Comparison of ENCODE assay signal across 11 cellular contexts in genomic region chr21:41642399-41642798, GRCh38.
A peak's percentile ranks its signal among the peaks of the same experiment; 100 is the strongest.
DNase-seq lines count a peak whose midpoint lies in the region; ATAC-seq, FAIRE-seq and TF ChIP-seq lines count a peak whose summit lies in the region.
"Had no signal": no experiment of that assay in that cellular context is flagged by ENCODE, and none has a peak within 500 bp of the region (broad histone marks: within the 10 kb centered on the region; RNA-seq: fewer than 3 reads in every experiment).

No MANE protein-coding gene starts in this region.

- H3K79me2 ChIP-seq in osteoblast (ENCODE audit: insufficient read depth, low read length): no peaks in the 10 kb centered on the region

- peaks cover 10% of the 10 kb centered on the region for H3K4me1 Mint-ChIP-seq in stimulated activated naive CD8-positive, alpha-beta T cell treated with anti-CD3 and anti-CD28 coated beads, Interleukin-15, Interleukin-2, amounts not matched to agents 100 ng/mL and 50 ng/mL, for 24 hours (ENCODE audit: low read depth)
- peaks cover 12% of the 10 kb centered on the region for H3K4me1 Mint-ChIP-seq in stimulated activated naive CD8-positive, alpha-beta T cell treated with anti-CD3 and anti-CD28 coated beads, Interleukin-15, amount 100 ng/mL, for 72 hours

- H3K4me3 Mint-ChIP-seq in stimulated activated naive CD8-positive, alpha-beta T cell treated with anti-CD3 and anti-CD28 coated beads, Interleukin-15, Interleukin-2, amounts not matched to agents 100 ng/mL and 50 ng/mL, for 24 hours: no peak overlapping the region
- no peak overlapping the region for H3K4me3 Mint-ChIP-seq in stimulated activated naive CD8-positive, alpha-beta T cell treated with anti-CD3 and anti-CD28 coated beads, Interleukin-15, amount 100 ng/mL, for 72 hours

- peak overlapping the region; percentile 2 for H3K27ac Mint-ChIP-seq in stimulated activated naive CD8-positive, alpha-beta T cell treated with anti-CD3 and anti-CD28 coated beads, Interleukin-15, Interleukin-2, amounts not matched to agents 100 ng/mL and 50 ng/mL, for 24 hours
- H3K27ac Mint-ChIP-seq in stimulated activated naive CD8-positive, alpha-beta T cell treated with anti-CD3 and anti-CD28 coated beads, Interleukin-15, amount 100 ng/mL, for 72 hours: no peak overlapping the region

- H3K36me3 ChIP-seq in esophagus muscularis mucosa (no peaks in the 10 kb centered on the region), osteoblast (ENCODE audit: insufficient read depth, low read length) (no peaks in the 10 kb centered on the region)

- no peaks in the 10 kb centered on the region for H3K9me3 Mint-ChIP-seq in stimulated activated naive CD8-positive, alpha-beta T cell treated with anti-CD3 and anti-CD28 coated beads, Interleukin-15, Interleukin-2, amounts not matched to agents 100 ng/mL and 50 ng/mL, for 24 hours
- H3K9me3 Mint-ChIP-seq in stimulated activated naive CD8-positive, alpha-beta T cell treated with anti-CD3 and anti-CD28 coated beads, Interleukin-15, amount 100 ng/mL, for 72 hours: no peaks in the 10 kb centered on the region

- peaks cover 42% of the 10 kb centered on the region for H3K27me3 Mint-ChIP-seq in stimulated activated naive CD8-positive, alpha-beta T cell treated with anti-CD3 and anti-CD28 coated beads, Interleukin-15, Interleukin-2, amounts not matched to agents 100 ng/mL and 50 ng/mL, for 24 hours
- peaks cover 18% of the 10 kb centered on the region for H3K27me3 Mint-ChIP-seq in stimulated activated naive CD8-positive, alpha-beta T cell treated with anti-CD3 and anti-CD28 coated beads, Interleukin-15, amount 100 ng/mL, for 72 hours

- no peaks in the 10 kb centered on the region for H4K20me1 ChIP-seq in osteoblast (ENCODE audit: insufficient read depth, low read length)

- H3K4me1 ChIP-seq in esophagus muscularis mucosa: peaks cover 0 to 16% (median 5%) of the 10 kb centered on the region in 4 donors
- H3K4me1 ChIP-seq in osteoblast (ENCODE audit: insufficient read depth, low read length): peaks cover 31% of the 10 kb centered on the region

- H3K9me3 ChIP-seq in esophagus muscularis mucosa (peaks cover 0 to 7% (median 0%) of the 10 kb centered on the region in 4 donors), osteoblast (ENCODE audit: low read depth, low read length) (no peaks in the 10 kb centered on the region)

- TF ChIP-seq CTCF in esophagus muscularis mucosa (IDR thresholded peaks at IDR 0.05) (no peak), osteoblast (IDR thresholded peaks at IDR 0.05; ENCODE audit: extremely low read depth, low read depth, low read length) (no peak), GM13976 (IDR thresholded peaks at IDR 0.05; ENCODE audit: borderline replicate concordance, control extremely low read depth, extremely low read depth, insufficient read depth, missing control alignments) (no peak)

- no peak for DNase-seq in stimulated activated naive CD8-positive, alpha-beta T cell treated with anti-CD3 and anti-CD28 coated beads, Interleukin-15, amount 100 ng/mL, for 72 hours
- DNase-seq in esophagus muscularis mucosa (ENCODE audit: extremely low spot score): no peak
- no peak for DNase-seq in osteoblast (ENCODE audit: insufficient read length, low spot score, missing footprints)
- no peak for DNase-seq in HuH-7.5 (ENCODE audit: low spot score)
- DNase-seq in GM12892 (ENCODE audit: insufficient read length): no peak
- no peak for DNase-seq in GM13976 (ENCODE audit: low spot score)
- DNase-seq: activated CD4-positive, CD25-positive, alpha-beta regulatory T cell; NCI-H2029; OCI-M1 had no signal

- peak overlapping the region; percentile 38 to 77 (median 67) for H3K27ac ChIP-seq in esophagus muscularis mucosa (replicated peaks in 1 of 4)
- peak overlapping the region; percentile 98 for H3K27ac ChIP-seq in osteoblast (ENCODE audit: low read depth, low read length)

- FAIRE-seq in GM12892 (lab: Jason Lieb, UNC): no peak

- ATAC-seq in stimulated activated naive CD8-positive, alpha-beta T cell treated with anti-CD3 and anti-CD28 coated beads, Interleukin-15, amount 100 ng/mL, for 72 hours: no peak
- ATAC-seq in activated CD4-positive, CD25-positive, alpha-beta regulatory T cell treated with anti-CD3 and anti-CD28 coated beads, Interleukin-2, amount 50 U/mL, for 24 hours: no peak

- no peak for TF ChIP-seq POLR2A in esophagus muscularis mucosa (IDR thresholded peaks at IDR 0.05; ENCODE audit: low read depth)
- TF ChIP-seq POLR2A in GM12892 (IDR thresholded peaks at IDR 0.05; ENCODE audit: low read depth, low read length): no peak

- no peaks in the 10 kb centered on the region for H3K36me3 Mint-ChIP-seq in stimulated activated naive CD8-positive, alpha-beta T cell treated with anti-CD3 and anti-CD28 coated beads, Interleukin-15, Interleukin-2, amounts not matched to agents 100 ng/mL and 50 ng/mL, for 24 hours (ENCODE audit: low read depth)

- H3K4me2 ChIP-seq in osteoblast (ENCODE audit: insufficient read depth, low read length): peak overlapping the region; percentile 71

- in situ Hi-C loops in GM13976 (cut with MboI; ENCODE audit: low sequenced_read_pairs, unreplicated experiment): no loop called here

- peaks cover 0 to 19% (median 0%) of the 10 kb centered on the region in 4 donors for H3K27me3 ChIP-seq in esophagus muscularis mucosa
- no peaks in the 10 kb centered on the region for H3K27me3 ChIP-seq in osteoblast (ENCODE audit: insufficient read depth, low read length)

- intact Hi-C loops in esophagus muscularis mucosa (cut with DNase I): no loop called here

- TF ChIP-seq EP300 in esophagus muscularis mucosa (IDR thresholded peaks at IDR 0.05): no peak

- H3K4me3 ChIP-seq in esophagus muscularis mucosa: no peak overlapping the region
- peak overlapping the region; percentile 9 for H3K4me3 ChIP-seq in osteoblast (ENCODE audit: insufficient read depth, low read length)

- peak overlapping the region; percentile 53 for H2AFZ ChIP-seq in osteoblast (ENCODE audit: low read length)

- 44% methylated on average over 5 of the region's 5 CpGs for WGBS in esophagus muscularis mucosa
